Comparison of ENCODE assay signal across 30 cellular contexts in genomic region chr12:47921907-47922306, GRCh38. TPM values are rescaled to one million over a fixed set of nuclear protein-coding genes. Genes with fewer than 3 reads are reported as not detected.
"Had no signal": no experiment of that assay in that cellular context is flagged by ENCODE, and none has a peak within 500 bp of the region (broad histone marks: within the 10 kb centered on the region; RNA-seq: fewer than 3 reads in every experiment).

No MANE protein-coding gene starts in this region.

- H3K36me3 Mint-ChIP-seq: naive thymus-derived CD8-positive, alpha-beta T cell; natural killer cell treated with Interleukin-12 subunit alpha and Interleukin-12 subunit beta and Interleukin-15 and Interleukin-18, amount 100 ng/mL, for 72 hours; stimulated activated effector memory CD8-positive, alpha-beta T cell treated with anti-CD3 and anti-CD28 coated beads, Interleukin-12 subunit alpha, Interleukin-12 subunit beta, amount 100 ng/mL, for 72 hours; stimulated activated naive B cell treated with anti-CD40 and anti-IgM and Interleukin-4, amounts not matched to agents 10 μg/mL and 1 μg/mL and 100 μg/mL, for 72 hours had no signal

- DNase-seq: naive thymus-derived CD8-positive, alpha-beta T cell; nephron progenitor cell; ovary; posterior cingulate gyrus; psoas muscle; right cardiac atrium; right lobe of liver; small intestine; stimulated activated CD4-positive, alpha-beta T cell treated with anti-CD3 and anti-CD28 coated beads, Interleukin-15, amount 100 ng/mL, for 24 hours; stimulated activated CD4-positive, alpha-beta T cell treated with anti-CD3 and anti-CD28 coated beads, Interleukin-2, amount 100 ng/mL, for 24 hours; stimulated activated CD4-positive, alpha-beta T cell treated with anti-CD3 and anti-CD28 coated beads, Interleukin-2, amount 100 ng/mL, for 48 hours; stimulated activated CD4-positive, alpha-beta T cell treated with anti-CD3 and anti-CD28 coated beads, Interleukin-4, amount 100 ng/mL, for 24 hours; stimulated activated naive B cell treated with anti-CD40 and anti-IgM and Interleukin-4, amounts not matched to agents 10 μg/mL and 1 μg/mL and 100 μg/mL, for 72 hours; stimulated activated naive CD4-positive, alpha-beta T cell treated with Interleukin-2 at 50 U/mL for 16 hours; stomach; thyroid gland; trophoblast cell; upper lobe of left lung had no signal

- H3K4me3 Mint-ChIP-seq: naive thymus-derived CD8-positive, alpha-beta T cell; natural killer cell treated with Interleukin-12 subunit alpha and Interleukin-12 subunit beta and Interleukin-15 and Interleukin-18, amount 100 ng/mL, for 72 hours; nephron progenitor cell; neural crest cell; stimulated activated effector memory CD8-positive, alpha-beta T cell treated with anti-CD3 and anti-CD28 coated beads, Interleukin-12 subunit alpha, Interleukin-12 subunit beta, amount 100 ng/mL, for 72 hours; stimulated activated naive B cell treated with anti-CD40 and anti-IgM and Interleukin-4, amounts not matched to agents 10 μg/mL and 1 μg/mL and 100 μg/mL, for 72 hours; stimulated activated naive CD8-positive, alpha-beta T cell treated with anti-CD3 and anti-CD28 coated beads, Interleukin-15, Interleukin-2, amounts not matched to agents 100 ng/mL and 50 ng/mL, for 24 hours had no signal

- H3K9me3 ChIP-seq: ovary, psoas muscle, right lobe of liver, sigmoid colon, stomach, thoracic aorta, thyroid gland, tibial nerve, upper lobe of left lung, vagina had no signal

- H2AFZ ChIP-seq: parathyroid adenoma had no signal

- H3K4me1 Mint-ChIP-seq: naive thymus-derived CD8-positive, alpha-beta T cell; nephron progenitor cell; neural crest cell; stimulated activated effector memory CD8-positive, alpha-beta T cell treated with anti-CD3 and anti-CD28 coated beads, Interleukin-12 subunit alpha, Interleukin-12 subunit beta, amount 100 ng/mL, for 72 hours; stimulated activated naive B cell treated with anti-CD40 and anti-IgM and Interleukin-4, amounts not matched to agents 10 μg/mL and 1 μg/mL and 100 μg/mL, for 72 hours had no signal

- H3K36me3 ChIP-seq: ovary, right lobe of liver, sigmoid colon, stomach, thoracic aorta, thyroid gland, tibial nerve, upper lobe of left lung, vagina had no signal

- H3K27me3 ChIP-seq: ovary, right lobe of liver, sigmoid colon, thyroid gland, tibial nerve, upper lobe of left lung, vagina had no signal

- H3K79me2 ChIP-seq: parathyroid adenoma had no signal

- H3K9ac ChIP-seq: parathyroid adenoma had no signal

- H3K9me3 Mint-ChIP-seq: naive thymus-derived CD8-positive, alpha-beta T cell; natural killer cell treated with Interleukin-12 subunit alpha and Interleukin-12 subunit beta and Interleukin-15 and Interleukin-18, amount 100 ng/mL, for 72 hours; nephron progenitor cell; neural crest cell; stimulated activated effector memory CD8-positive, alpha-beta T cell treated with anti-CD3 and anti-CD28 coated beads, Interleukin-12 subunit alpha, Interleukin-12 subunit beta, amount 100 ng/mL, for 72 hours; stimulated activated naive B cell treated with anti-CD40 and anti-IgM and Interleukin-4, amounts not matched to agents 10 μg/mL and 1 μg/mL and 100 μg/mL, for 72 hours; stimulated activated naive CD8-positive, alpha-beta T cell treated with anti-CD3 and anti-CD28 coated beads, Interleukin-15, Interleukin-2, amounts not matched to agents 100 ng/mL and 50 ng/mL, for 24 hours had no signal

- FAIRE-seq: small intestine, urothelium cell line had no signal

- H3K27ac ChIP-seq: ovary, parathyroid adenoma, psoas muscle, right lobe of liver, sigmoid colon, stomach, thoracic aorta, thyroid gland, tibial nerve, upper lobe of left lung, vagina had no signal

- ATAC-seq: naive thymus-derived CD8-positive, alpha-beta T cell; natural killer cell treated with Interleukin-12 subunit alpha and Interleukin-12 subunit beta and Interleukin-15 and Interleukin-18, amount 100 ng/mL, for 72 hours; psoas muscle; right cardiac atrium; right lobe of liver; stimulated activated effector memory CD8-positive, alpha-beta T cell treated with anti-CD3 and anti-CD28 coated beads, Interleukin-12 subunit alpha, Interleukin-12 subunit beta, amount 100 ng/mL, for 72 hours; stimulated activated naive B cell treated with anti-CD40 and anti-IgM and Interleukin-4, amounts not matched to agents 10 μg/mL and 1 μg/mL and 100 μg/mL, for 72 hours had no signal

- H3K27ac Mint-ChIP-seq: naive thymus-derived CD8-positive, alpha-beta T cell; natural killer cell treated with Interleukin-12 subunit alpha and Interleukin-12 subunit beta and Interleukin-15 and Interleukin-18, amount 100 ng/mL, for 72 hours; nephron progenitor cell; progenitor cell of endocrine pancreas; stimulated activated effector memory CD8-positive, alpha-beta T cell treated with anti-CD3 and anti-CD28 coated beads, Interleukin-12 subunit alpha, Interleukin-12 subunit beta, amount 100 ng/mL, for 72 hours; stimulated activated naive B cell treated with anti-CD40 and anti-IgM and Interleukin-4, amounts not matched to agents 10 μg/mL and 1 μg/mL and 100 μg/mL, for 72 hours; stimulated activated naive CD8-positive, alpha-beta T cell treated with anti-CD3 and anti-CD28 coated beads, Interleukin-15, Interleukin-2, amounts not matched to agents 100 ng/mL and 50 ng/mL, for 24 hours had no signal

- H3K4me1 ChIP-seq: parathyroid adenoma, psoas muscle, right lobe of liver, sigmoid colon, stomach, thyroid gland, tibial nerve, upper lobe of left lung, vagina had no signal

- H3K4me3 ChIP-seq: ovary, psoas muscle, right lobe of liver, sigmoid colon, stomach, thoracic aorta, thyroid gland, tibial nerve, upper lobe of left lung, vagina had no signal

RNA-seq across cellular contexts. Expression of gene VDR, which starts 17.1 kb away (rescaled TPM):
- total RNA-seq: neural crest cell, temporal lobe had no signal
- polyA plus RNA-seq: naive thymus-derived CD8-positive, alpha-beta T cell had no signal
